11 cellular contexts compared by ENCODE assay signal in genomic region chr3:190122198-190122771, GRCh38. TPM values are rescaled to one million over a fixed set of nuclear protein-coding genes. Genes with fewer than 3 reads are reported as not detected.
DNase-seq lines count a peak whose midpoint lies in the region; ATAC-seq and TF ChIP-seq lines count a peak whose summit lies in the region.
"Had no signal": no experiment of that assay in that cellular context is flagged by ENCODE, and none has a peak within 500 bp of the region (broad histone marks: within the 10 kb centered on the region; RNA-seq: fewer than 3 reads in every experiment).

No MANE protein-coding gene starts in this region.

- no peaks in the 10 kb centered on the region for H3K36me3 Mint-ChIP-seq in brain
- H3K36me3 Mint-ChIP-seq: activated naive CD8-positive, alpha-beta T cell had no signal

- H3K27ac Mint-ChIP-seq in brain: no peak overlapping the region
- H3K27ac Mint-ChIP-seq: activated naive CD8-positive, alpha-beta T cell had no signal

- ATAC-seq in HG03025 (IDR thresholded peaks at IDR 0.05; ENCODE audit: low FRiP score, unreplicated experiment): no peak
- ATAC-seq: lower lobe of right lung had no signal

- peaks cover 0 to 3% (median 0%) of the 10 kb centered on the region in 5 experiments for H3K9me3 Mint-ChIP-seq in brain

- H3K4me1 Mint-ChIP-seq in brain: peaks cover 38% of the 10 kb centered on the region

- DNase-seq in AG08395 (ENCODE audit: low spot score): peak; percentile 14
- DNase-seq in HT1080 (ENCODE audit: low read depth): peak; percentile 76
- peak; percentile 54 for DNase-seq in kidney tubule cell (ENCODE audit: low spot score)
- no peak for DNase-seq in activated CD4-positive, alpha-beta T cell treated with anti-CD3 and anti-CD28 coated beads, Interleukin-2, amount 50 U/mL, for 4 hours
- DNase-seq in NCI-H510A treated with DMSO at 0.1 percent for 48 hours (lab: John Stamatoyannopoulos, UW): no peak
- DNase-seq in NCI-H446 (lab: John Stamatoyannopoulos, UW): no peak
- DNase-seq: lower lobe of right lung, WERI-Rb-1 had no signal

- peak overlapping the region; percentile 45 to 72 (median 69) for H3K4me3 Mint-ChIP-seq in brain
- H3K4me3 Mint-ChIP-seq: activated naive CD8-positive, alpha-beta T cell had no signal

- peaks cover 18% of the 10 kb centered on the region for H3K27me3 Mint-ChIP-seq in brain

- TF ChIP-seq CTCF in brain (conservative IDR thresholded peaks at IDR 0.05): no peak

RNA-seq across cellular contexts. Expression of gene P3H2, which starts 1.6 kb away (rescaled TPM):
- total RNA-seq in HT1080 (2014; rRNA removed; shearing (Covaris generic)): 0.03 TPM in 1 of 2 replicates, not detected in the other
- polyA plus RNA-seq in HT1080 (2015; cell fraction: cytosol; rRNA removed): 4.4 and 5.7 TPM in 2 replicates
- 7.9 and 9.4 TPM in 2 replicates for polyA plus RNA-seq in HT1080 (2015; cell fraction: nucleus; rRNA removed)
- polyA plus RNA-seq in brain (ENCODE audit: insufficient read depth, low read depth, low replicate concordance): 1.0 TPM

Comparison
In these comparisons a context has a peak if more than half of its experiments do, and no peak if none do; other contexts are left out.
1. DNase-seq: peak in AG08395 (single experiment), HT1080 (single experiment) and kidney tubule cell (single experiment); none in activated CD4-positive, alpha-beta T cell treated with anti-CD3 and anti-CD28 coated beads, Interleukin-2, amount 50 U/mL, for 4 hours (0 of 2), NCI-H510A treated with DMSO at 0.1 percent for 48 hours (single experiment) and NCI-H446 (0 of 2).